In the genomic region with DNA sequence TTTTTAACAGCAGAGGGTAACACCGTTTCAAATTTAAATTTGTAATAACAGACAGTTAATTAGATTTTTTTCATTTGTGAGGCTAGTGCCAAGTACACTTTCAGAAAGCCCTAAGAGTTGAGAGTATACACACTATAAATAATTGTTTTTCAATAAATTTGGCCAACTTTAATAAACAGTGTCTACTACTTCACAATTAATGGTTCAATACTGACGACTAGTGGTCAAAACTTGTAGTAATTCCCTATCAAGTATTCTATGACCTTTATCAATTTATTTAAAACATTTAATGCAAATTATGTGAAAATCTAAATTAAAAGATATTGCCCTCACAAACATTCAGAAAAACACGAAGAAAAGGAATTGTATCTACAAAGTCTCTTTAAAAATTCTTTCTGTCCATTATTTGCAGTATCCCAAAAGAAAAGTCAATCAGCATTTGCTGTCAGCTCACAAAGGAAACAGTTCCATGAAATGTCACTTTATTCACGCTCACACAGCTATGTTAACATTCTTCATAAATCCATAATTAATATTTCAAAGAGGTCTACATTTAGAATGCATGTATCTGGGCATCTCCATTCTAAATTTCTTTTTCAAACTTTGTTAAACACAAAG, we compare ENCODE assay signal across 8 cellular contexts.
DNase-seq lines count a peak whose midpoint lies in the region; ATAC-seq, FAIRE-seq and TF ChIP-seq lines count a peak whose summit lies in the region.

No MANE protein-coding gene starts in this region.

- H3K4me3 ChIP-seq in DOHH2 (ENCODE audit: low read length): no peak overlapping the region

- no peaks in the 10 kb centered on the region for H3K79me2 ChIP-seq in DOHH2 (ENCODE audit: control insufficient read depth, low read length)

- H3K36me3 ChIP-seq in DOHH2 (ENCODE audit: control insufficient read depth, low read length): no peaks in the 10 kb centered on the region

- peak; percentile 52 for TF ChIP-seq CTCF in DOHH2 (IDR thresholded peaks at IDR 0.05; ENCODE audit: low read depth, low read length, poor library complexity, severe bottlenecking)
- TF ChIP-seq CTCF in nephron progenitor cell (IDR thresholded peaks at IDR 0.05): peak; percentile 70

- H3K9me2 ChIP-seq in DOHH2 (replicated peaks; ENCODE audit: control insufficient read depth, low read length): no peaks in the 10 kb centered on the region

- peak; percentile 31 for DNase-seq in NCI-H2227 treated with DMSO at 0.1 percent for 48 hours (lab: John Stamatoyannopoulos, UW)
- DNase-seq in nephron progenitor cell: no peak
- DNase-seq in COR-L47 (lab: John Stamatoyannopoulos, UW): no peak
- no peak for DNase-seq in activated CD4-positive, alpha-beta T cell treated with anti-CD3 and anti-CD28 coated beads, Interleukin-2, amount 50 U/mL, for 48 hours
- no peak for DNase-seq in NCI-H187 (lab: John Stamatoyannopoulos, UW)

- H3K27ac Mint-ChIP-seq in nephron progenitor cell: no peak overlapping the region

- no peaks in the 10 kb centered on the region for H3K9me3 Mint-ChIP-seq in nephron progenitor cell

- H3K27me3 ChIP-seq in DOHH2 (ENCODE audit: control insufficient read depth, low read length): no peaks in the 10 kb centered on the region

- no peaks in the 10 kb centered on the region for H3K4me1 ChIP-seq in DOHH2 (ENCODE audit: control insufficient read depth, low read length)

- H4K20me1 ChIP-seq in DOHH2 (ENCODE audit: control insufficient read depth, insufficient read depth, low read depth, low read length): no peaks in the 10 kb centered on the region

- H3K4me3 Mint-ChIP-seq in nephron progenitor cell: no peak overlapping the region

- H3K4me2 ChIP-seq in DOHH2 (ENCODE audit: low read length): no peak overlapping the region

- H3K27me3 Mint-ChIP-seq in nephron progenitor cell (ENCODE audit: low read depth, poor library complexity): peaks cover 3% of the 10 kb centered on the region

- FAIRE-seq in colon (lab: Jason Lieb, UNC): peak; percentile 87

- H3F3A ChIP-seq in DOHH2 (ENCODE audit: control insufficient read depth, insufficient read depth): no peaks in the 10 kb centered on the region; the same call in 1 of the 2 replicates

- no peaks in the 10 kb centered on the region for H3K36me3 Mint-ChIP-seq in nephron progenitor cell (ENCODE audit: low read depth)

- H3K27ac ChIP-seq in DOHH2 (ENCODE audit: low read depth, low read length): no peak overlapping the region

- no peaks in the 10 kb centered on the region for H3K9me3 ChIP-seq in DOHH2 (ENCODE audit: control insufficient read depth, insufficient read depth, low read length)

- peak; percentile 66 for ATAC-seq in GM21576 (IDR thresholded peaks at IDR 0.05; ENCODE audit: unreplicated experiment)

- no peaks in the 10 kb centered on the region for H3K4me1 Mint-ChIP-seq in nephron progenitor cell
